Comparison of ENCODE assay signal across 10 cellular contexts in the genomic region with DNA sequence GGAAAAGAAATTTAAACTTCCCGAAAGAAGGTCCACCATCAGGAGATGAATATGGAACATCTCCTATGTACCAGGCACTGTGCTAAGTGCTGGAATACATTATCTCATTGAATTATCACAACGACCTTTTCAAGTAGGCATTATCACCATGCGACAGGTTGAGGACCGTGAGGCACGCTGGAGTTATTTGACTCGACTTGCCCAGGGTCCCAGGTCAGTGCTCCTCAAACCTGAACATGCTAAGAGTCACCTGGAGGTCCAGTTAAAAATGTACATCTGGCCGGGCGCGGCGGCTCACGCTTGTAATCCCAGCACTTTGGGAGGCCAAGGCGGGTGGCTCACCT. TPM values are rescaled to one million over a fixed set of nuclear protein-coding genes. Genes with fewer than 3 reads are reported as not detected.
DNase-seq lines count a peak whose midpoint lies in the region; ATAC-seq and TF ChIP-seq lines count a peak whose summit lies in the region.
"Had no signal": no experiment of that assay in that cellular context is flagged by ENCODE, and none has a peak within 500 bp of the region (broad histone marks: within the 10 kb centered on the region; RNA-seq: fewer than 3 reads in every experiment).

No MANE protein-coding gene starts in this region.

- H3K4me3 ChIP-seq in BLaER1 (peak overlapping the region; percentile 58), HCT116 (replicated peaks in 1 of 2; ENCODE audit: low read depth in 1 of 2, low read length in 2 of 2) (no peak overlapping the region), mucosa of stomach (ENCODE audit: low read length) (peak overlapping the region; percentile 42)

- H3K36me3 Mint-ChIP-seq in activated naive CD8-positive, alpha-beta T cell = no peaks in the 10 kb centered on the region

- H3K4me1 Mint-ChIP-seq in activated naive CD8-positive, alpha-beta T cell (ENCODE audit: low read depth) = peaks cover 13% of the 10 kb centered on the region

- TF ChIP-seq RAD21 in HCT116 (IDR thresholded peaks at IDR 0.05; ENCODE audit: low read depth) = no peak

- no peaks in the 10 kb centered on the region for H3K9me2 ChIP-seq in HCT116 (ENCODE audit: insufficient read depth)

- H3K4me1 ChIP-seq in BLaER1 = peaks cover 28% of the 10 kb centered on the region
- peaks cover 0 to 16% of the 10 kb centered on the region in 2 experiments; a peak in 2 of 4 replicates for H3K4me1 ChIP-seq in HCT116 (ENCODE audit: control insufficient read depth in 1 of 2, insufficient read depth in 2 of 2, low read length in 2 of 2)
- peaks cover 9% of the 10 kb centered on the region for H3K4me1 ChIP-seq in mucosa of stomach (ENCODE audit: control insufficient read depth, insufficient read depth, low read length)
- H3K4me1 ChIP-seq: foreskin keratinocyte had no signal

- peak overlapping the region; percentile 77 for H3K4me2 ChIP-seq in BLaER1
- H3K4me2 ChIP-seq in HCT116 (ENCODE audit: low read length) = peak overlapping the region; percentile 51

- H3K27ac ChIP-seq in BLaER1 (peak overlapping the region; percentile 78), HCT116 (ENCODE audit: low read depth, low read length) (no peak overlapping the region)
- H3K27ac ChIP-seq: foreskin keratinocyte had no signal

- ATAC-seq in HCT116 (peak; percentile 36), HG02588 (IDR thresholded peaks at IDR 0.05; ENCODE audit: unreplicated experiment) (no peak)

- H3K79me2 ChIP-seq in HCT116 (ENCODE audit: insufficient read depth, low read length) = no peaks in the 10 kb centered on the region

- no peaks in the 10 kb centered on the region for H3K27me3 Mint-ChIP-seq in activated naive CD8-positive, alpha-beta T cell

- peak overlapping the region; percentile 93 for H3K27ac Mint-ChIP-seq in activated naive CD8-positive, alpha-beta T cell

- no peak for TF ChIP-seq CTCF in HCT116 (IDR thresholded peaks at IDR 0.05 in 2 of 3, conservative IDR thresholded peaks at IDR 0.05 in 1 of 3; ENCODE audit: borderline replicate concordance in 1 of 3, insufficient read depth in 1 of 3, low read depth in 2 of 3, low read length in 2 of 3)

- DNase-seq in HCT116 (ENCODE audit: low read depth, low spot score) (no peak), G401 (ENCODE audit: low spot score) (no peak), cerebellar nuclear complex (lab: John Stamatoyannopoulos, UW) (no peak), NCI-H128 (lab: John Stamatoyannopoulos, UW; ENCODE audit: unreplicated experiment) (no peak)

- peak overlapping the region; percentile 78 for H2AFZ ChIP-seq in HCT116 (ENCODE audit: low read depth, low read length, poor library complexity, severe bottlenecking)

- POLR2A ChIA-PET in HCT116 (lab: Charles Lee) = interaction anchor here (1.4 kb wide), 1 partner anchor 56 kb away, joined by 6 read pairs; the partner anchor contains the start of gene FBXO6

- H3K9me3 ChIP-seq in BLaER1 (no peaks in the 10 kb centered on the region), HCT116 (ENCODE audit: control insufficient read depth in 1 of 2, insufficient read depth in 1 of 2, low read depth in 1 of 2, low read length in 2 of 2) (no peaks in the 10 kb centered on the region), mucosa of stomach (ENCODE audit: control insufficient read depth, low read length) (no peaks in the 10 kb centered on the region)

- no peak for TF ChIP-seq POLR2A in HCT116 (IDR thresholded peaks at IDR 0.05; ENCODE audit: borderline replicate concordance, extremely low read depth, insufficient read depth, insufficient read length)

- CTCF ChIA-PET in HCT116 (lab: Charles Lee) = interaction anchor here (0.7 to 1.6 kb wide), 9 partner anchors 9 to 74 kb away, joined by 3 to 17 read pairs (median 6); partner anchors contain the start of genes FBXO6 and MAD2L2

- intact Hi-C loops in HCT116 (cut with micrococcal nuclease) = no loop called here

- no peaks in the 10 kb centered on the region for H3K9me3 Mint-ChIP-seq in activated naive CD8-positive, alpha-beta T cell (ENCODE audit: low read depth)

- in situ Hi-C loops in G401 (cut with HindIII; ENCODE audit: low sequenced_read_pairs) = no loop called here

- peak overlapping the region; percentile 63; the same call in 1 of the 2 replicates for H3K9ac ChIP-seq in BLaER1
- no peak overlapping the region for H3K9ac ChIP-seq in HCT116 (ENCODE audit: low read length)
- no peak overlapping the region for H3K9ac ChIP-seq in mucosa of stomach (ENCODE audit: low read length)

- RAD21 ChIA-PET in HCT116 (lab: Charles Lee; ENCODE audit: low non-redundant PET in 1 of 2, low total read pairs in 2 of 2, uncharacterized antibody in 2 of 2, unreplicated experiment in 2 of 2) = interaction anchor here (0.6 to 1.9 kb wide), 5 partner anchors 30 to 70 kb away, joined by 3 to 10 read pairs (median 4); partner anchors contain the start of gene FBXO6 (in 1 of the 2)

- H3K4me3 Mint-ChIP-seq in activated naive CD8-positive, alpha-beta T cell = peak overlapping the region; percentile 82

- H3K27me3 ChIP-seq in BLaER1 (no peaks in the 10 kb centered on the region), HCT116 (ENCODE audit: insufficient read depth, low read length) (no peaks in the 10 kb centered on the region), mucosa of stomach (ENCODE audit: control insufficient read depth, insufficient read depth, low read length) (no peaks in the 10 kb centered on the region)

- H3K36me3 ChIP-seq in BLaER1 (peaks cover 79% of the 10 kb centered on the region), HCT116 (ENCODE audit: control insufficient read depth in 1 of 2, insufficient read depth in 2 of 2, low read length in 2 of 2) (no peaks in the 10 kb centered on the region), mucosa of stomach (ENCODE audit: control insufficient read depth, insufficient read depth, low read length) (no peaks in the 10 kb centered on the region)

- H4K20me1 ChIP-seq in BLaER1 (peaks cover 21% of the 10 kb centered on the region; the same call in 1 of the 2 replicates), HCT116 (ENCODE audit: insufficient read depth) (no peaks in the 10 kb centered on the region)

- BruUV-seq in HCT116 (replicated peaks; lab: Mats Ljungman, UMichigan) = no TSS peak

TF ChIP-seq in HCT116, 20 proteins besides CTCF, POLR2A, EP300 and RAD21:
- no peak for TF ChIP-seq ELF1 (IDR thresholded peaks at IDR 0.05; ENCODE audit: borderline replicate concordance, low read depth)
- no peak for TF ChIP-seq EZH2 (IDR thresholded peaks at IDR 0.05)
- TF ChIP-seq EZH2phosphoT487 (IDR thresholded peaks at IDR 0.05; ENCODE audit: borderline replicate concordance) = no peak
- TF ChIP-seq, protein P1, sequence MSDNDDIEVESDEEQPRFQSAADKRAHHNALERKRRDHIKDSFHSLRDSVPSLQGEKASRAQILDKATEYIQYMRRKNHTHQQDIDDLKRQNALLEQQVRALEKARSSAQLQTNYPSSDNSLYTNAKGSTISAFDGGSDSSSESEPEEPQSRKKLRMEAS (IDR thresholded peaks at IDR 0.05) = no peak
- no peak for TF ChIP-seq CEBPB (IDR thresholded peaks at IDR 0.05; ENCODE audit: low read depth)
- no peak for TF ChIP-seq ZFX (IDR thresholded peaks at IDR 0.05)
- TF ChIP-seq TCF7L2 (IDR thresholded peaks at IDR 0.05; ENCODE audit: borderline replicate concordance, extremely low read depth, insufficient read depth, insufficient read length) = no peak
- TF ChIP-seq YY1 (IDR thresholded peaks at IDR 0.05; ENCODE audit: extremely low read depth, insufficient replicate concordance, low read depth, low read length) = no peak
- TF ChIP-seq SRF (IDR thresholded peaks at IDR 0.05; ENCODE audit: low read depth) = no peak
- TF ChIP-seq POLR2AphosphoS5 (IDR thresholded peaks at IDR 0.05; ENCODE audit: low read depth, low read length) = no peak
- TF ChIP-seq CBX3 (IDR thresholded peaks at IDR 0.05; ENCODE audit: low read depth) = no peak
- TF ChIP-seq FOSL1 (IDR thresholded peaks at IDR 0.05; ENCODE audit: low read depth) = no peak

RNA-seq across cellular contexts. Expression of gene AGTRAP, which starts 15.9 kb away (rescaled TPM):
- 49.0 TPM for total RNA-seq in HCT116 (2021; ENCODE audit: unreplicated experiment)
- 51.9 and 61.4 TPM in 2 replicates for polyA plus RNA-seq in HCT116 (2012)
- 97.2 and 147 TPM in 2 replicates for total RNA-seq in G401 (2014; rRNA removed; shearing (Covaris generic))

RNA-seq across cellular contexts. Expression of gene DRAXIN, which starts 28.5 kb away (rescaled TPM):
- 0.47 TPM for total RNA-seq in HCT116 (2021; ENCODE audit: unreplicated experiment)
- polyA plus RNA-seq in HCT116 (2012) = 0.20 and 0.30 TPM in 2 replicates
- total RNA-seq in G401 (2014; rRNA removed; shearing (Covaris generic)) = 0.14 and 1.4 TPM in 2 replicates
- total RNA-seq: foreskin keratinocyte had no signal
- polyA plus RNA-seq: foreskin keratinocyte had no signal

RNA-seq across cellular contexts. Expression of gene MAD2L2, which starts 39.1 kb away (rescaled TPM):
- total RNA-seq in HCT116 (2021; ENCODE audit: unreplicated experiment) = 93.8 TPM
- 153 and 176 TPM in 2 replicates for polyA plus RNA-seq in HCT116 (2012)
- total RNA-seq in G401 (2014; rRNA removed; shearing (Covaris generic)) = 144 and 155 TPM in 2 replicates

RNA-seq across cellular contexts. Expression of gene C1orf167, which starts 42.0 kb away (rescaled TPM):
- total RNA-seq in HCT116 (2021; ENCODE audit: unreplicated experiment) = 0.12 TPM
- polyA plus RNA-seq in HCT116 (2012) = 0.59 and 1.4 TPM in 2 replicates
- total RNA-seq in G401 (2014; rRNA removed; shearing (Covaris generic)) = not detected in 2 replicates
- total RNA-seq: activated CD8-positive, alpha-beta memory T cell treated with anti-CD3 and anti-CD28 coated beads for 36 hours; foreskin keratinocyte had no signal
- polyA plus RNA-seq: foreskin keratinocyte had no signal

RNA-seq across cellular contexts. Expression of gene FBXO6, which starts 56.0 kb away (rescaled TPM):
- 22.8 TPM for total RNA-seq in HCT116 (2021; ENCODE audit: unreplicated experiment)
- 28.7 and 30.6 TPM in 2 replicates for polyA plus RNA-seq in HCT116 (2012)
- total RNA-seq in G401 (2014; rRNA removed; shearing (Covaris generic)) = 3.1 TPM in 1 of 2 replicates, not detected in the other

Comparison
In these comparisons a context has a peak if more than half of its experiments do, and no peak if none do; other contexts are left out.
1. H3K4me3 ChIP-seq: peak in BLaER1 (single experiment) and mucosa of stomach (single experiment); none in HCT116 (0 of 2).